23 cellular contexts compared by ENCODE assay signal in the genomic region with DNA sequence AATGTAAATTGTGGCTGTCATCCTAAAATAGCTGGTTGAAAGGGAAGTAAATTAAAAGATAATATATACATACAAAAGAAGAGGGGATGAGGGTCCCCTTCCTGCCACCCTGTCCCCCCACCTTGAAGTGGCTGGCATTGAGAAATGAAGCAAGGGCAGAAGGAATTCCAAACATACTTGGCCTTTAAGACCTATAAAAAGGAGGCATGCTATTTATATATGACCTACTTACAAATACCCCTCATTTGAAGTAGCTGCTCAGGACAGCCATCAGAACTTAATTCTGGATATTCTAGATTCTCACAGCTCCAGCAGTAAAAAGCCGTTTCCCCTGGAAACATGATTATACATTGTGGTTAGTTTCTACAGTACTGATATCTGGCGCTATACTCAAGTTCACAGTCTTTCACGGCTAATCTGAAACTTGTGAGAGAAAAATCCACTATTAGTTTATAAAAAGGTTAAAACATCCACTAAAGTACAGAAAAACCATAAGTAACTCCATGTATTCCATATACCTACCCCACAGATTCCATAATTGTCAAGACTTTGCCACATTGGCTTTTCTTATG.
"Had no signal": no experiment of that assay in that cellular context is flagged by ENCODE, and none has a peak within 500 bp of the region (broad histone marks: within the 10 kb centered on the region; RNA-seq: fewer than 3 reads in every experiment).

No MANE protein-coding gene starts in this region.

- H3K9me3 ChIP-seq: adrenal gland, ovary had no signal

- H3K27me3 ChIP-seq: adrenal gland, ovary had no signal

- ATAC-seq: activated CD8-positive, alpha-beta T cell treated with anti-CD3 and anti-CD28 coated beads, Interleukin-2, amount 10 ng/mL, durations not matched to agents 7 days and 5 days; stimulated activated naive CD8-positive, alpha-beta T cell treated with anti-CD3 and anti-CD28 coated beads, Interleukin-15, Interleukin-2, amounts not matched to agents 100 U/mL and 50 U/mL, for 24 hours; T-cell; WTC11 had no signal

- H3K27ac ChIP-seq: adrenal gland, ovary had no signal

- H3K4me1 ChIP-seq: adrenal gland had no signal

- H3K27me3 Mint-ChIP-seq: activated naive CD4-positive, alpha-beta T cell treated with anti-CD3 and anti-CD28 coated beads, Interleukin-2, amount 50 U/mL, for 24 hours; dendritic cell treated with granulocyte-macrophage colony-stimulating factor and Interleukin-4, amounts not matched to agents 40 ng/mL and 50 ng/mL, for 4 days had no signal

- H3K4me3 ChIP-seq: adrenal gland, lung, ovary had no signal

- DNase-seq: activated CD4-positive, alpha-beta T cell treated with anti-CD3 and anti-CD28 coated beads for 4 hours; activated CD8-positive, alpha-beta memory T cell treated with anti-CD3 and anti-CD28 coated beads, Interleukin-2, amount 50 U/mL, for 4 hours; activated CD8-positive, alpha-beta T cell treated with anti-CD3 and anti-CD28 coated beads, Interleukin-2, amount 10 ng/mL, durations not matched to agents 7 days and 5 days; activated effector memory CD4-positive, alpha-beta T cell treated with anti-CD3 and anti-CD28 coated beads, Interleukin-2, amount 50 U/mL, for 16 hours; activated T-cell treated with anti-CD3 and anti-CD28 coated beads, Interleukin-2, amount 50 U/mL, for 48 hours; adrenal gland; cerebellar nuclear complex; effector memory CD4-positive, alpha-beta T cell; head of caudate nucleus; midbrain; ovary; small intestine; stimulated activated CD4-positive, alpha-beta T cell treated with anti-CD3 and anti-CD28 coated beads, Interleukin-4, amount 100 ng/mL, for 4 hours; stimulated activated CD8-positive, alpha-beta memory T cell treated with anti-CD3 and anti-CD28 coated beads, Interleukin-4, amount 100 ng/mL, for 48 hours; stimulated activated naive CD8-positive, alpha-beta T cell treated with anti-CD3 and anti-CD28 coated beads, Interleukin-15, Interleukin-2, amounts not matched to agents 100 U/mL and 50 U/mL, for 24 hours; T-cell; T1000; trophoblast cell had no signal

- H3K27ac Mint-ChIP-seq: activated CD8-positive, alpha-beta T cell treated with anti-CD3 and anti-CD28 coated beads, Interleukin-2, amount 10 ng/mL, durations not matched to agents 7 days and 5 days; activated naive CD4-positive, alpha-beta T cell treated with anti-CD3 and anti-CD28 coated beads, Interleukin-2, amount 50 U/mL, for 24 hours; brain; dendritic cell treated with granulocyte-macrophage colony-stimulating factor and Interleukin-4, amounts not matched to agents 40 ng/mL and 50 ng/mL, for 4 days; T-cell; WTC11 had no signal

- H3K4me3 Mint-ChIP-seq: activated CD8-positive, alpha-beta T cell treated with anti-CD3 and anti-CD28 coated beads, Interleukin-2, amount 10 ng/mL, durations not matched to agents 7 days and 5 days; activated naive CD4-positive, alpha-beta T cell treated with anti-CD3 and anti-CD28 coated beads, Interleukin-2, amount 50 U/mL, for 24 hours; brain; dendritic cell treated with granulocyte-macrophage colony-stimulating factor and Interleukin-4, amounts not matched to agents 40 ng/mL and 50 ng/mL, for 4 days; T-cell; WTC11 had no signal

- H3K36me3 Mint-ChIP-seq: activated naive CD4-positive, alpha-beta T cell treated with anti-CD3 and anti-CD28 coated beads, Interleukin-2, amount 50 U/mL, for 24 hours; brain; T-cell; WTC11 had no signal

- H3K36me3 ChIP-seq: adrenal gland, ovary had no signal

- H3K9me3 Mint-ChIP-seq: activated naive CD4-positive, alpha-beta T cell treated with anti-CD3 and anti-CD28 coated beads, Interleukin-2, amount 50 U/mL, for 24 hours; brain; dendritic cell treated with granulocyte-macrophage colony-stimulating factor and Interleukin-4, amounts not matched to agents 40 ng/mL and 50 ng/mL, for 4 days; T-cell; WTC11 had no signal
